1 cellular context compared by ENCODE assay signal in genomic region chr22:19799322-19800190, GRCh38.
TF ChIP-seq lines count a peak whose summit lies in the region.

No MANE protein-coding gene starts in this region.

TF ChIP-seq in GM23338, 12 proteins besides CTCF, POLR2A, EP300 and RAD21 (continued from another document):
- no peak for TF ChIP-seq ZNF462 (CRISPR knock-in tag; IDR thresholded peaks at IDR 0.05)
- no peak for TF ChIP-seq REST (IDR thresholded peaks at IDR 0.05; ENCODE audit: unreplicated experiment)
- TF ChIP-seq POLR2AphosphoS5 (IDR thresholded peaks at IDR 0.05; ENCODE audit: low read depth): no peak
